9 cellular contexts compared by ENCODE assay signal in genomic region chr6:109478848-109479624, GRCh38. TPM values are rescaled to one million over a fixed set of nuclear protein-coding genes. Genes with fewer than 3 reads are reported as not detected.
DNase-seq lines count a peak whose midpoint lies in the region; ATAC-seq and TF ChIP-seq lines count a peak whose summit lies in the region.
"Had no signal": no experiment of that assay in that cellular context is flagged by ENCODE, and none has a peak within 500 bp of the region (broad histone marks: within the 10 kb centered on the region; RNA-seq: fewer than 3 reads in every experiment).

No MANE protein-coding gene starts in this region.

- H3K27ac ChIP-seq in OCI-LY1 (ENCODE audit: low read depth, low read length, poor library complexity, severe bottlenecking) = peak overlapping the region; percentile 80
- no peak overlapping the region for H3K27ac ChIP-seq in colonic mucosa

- DNase-seq in EH (ENCODE audit: low read depth) (peak; percentile 36), colonic mucosa (no peak), NCI-H2171 treated with DMSO at 0.1 percent for 48 hours (lab: John Stamatoyannopoulos, UW) (no peak), posterior vena cava (ENCODE audit: low spot score) (no peak)
- DNase-seq in natural killer cell treated with Interleukin-12 subunit alpha and Interleukin-12 subunit beta and Interleukin-15 and Interleukin-18, amount 100 ng/mL, for 72 hours (ENCODE audit: low spot score) = no peak
- no peak for DNase-seq in NK-92 treated with Interleukin-12 subunit alpha and Interleukin-12 subunit beta, amount 100 ng/mL, for 24 hours (lab: John Stamatoyannopoulos, UW)
- DNase-seq: NCI-H774 had no signal

- H2AFZ ChIP-seq in OCI-LY1 (ENCODE audit: low read length) = no peak overlapping the region

- H3K36me3 Mint-ChIP-seq in natural killer cell treated with Interleukin-12 subunit alpha and Interleukin-12 subunit beta and Interleukin-15 and Interleukin-18, amount 100 ng/mL, for 72 hours = peaks cover 37% of the 10 kb centered on the region

- H3K27me3 ChIP-seq in OCI-LY1 (ENCODE audit: insufficient read depth, low read length) (no peaks in the 10 kb centered on the region), colonic mucosa (no peaks in the 10 kb centered on the region)

- H3K4me1 Mint-ChIP-seq in natural killer cell treated with Interleukin-12 subunit alpha and Interleukin-12 subunit beta and Interleukin-15 and Interleukin-18, amount 100 ng/mL, for 72 hours (ENCODE audit: low read depth in 2 of 2) = peaks cover 48 to 55% of the 10 kb centered on the region in 2 donors

- H3K27me3 Mint-ChIP-seq in natural killer cell treated with Interleukin-12 subunit alpha and Interleukin-12 subunit beta and Interleukin-15 and Interleukin-18, amount 100 ng/mL, for 72 hours = no peaks in the 10 kb centered on the region

- H4K20me1 ChIP-seq in OCI-LY1 (ENCODE audit: insufficient read depth, low read length) = no peaks in the 10 kb centered on the region

- intact Hi-C loops in colonic mucosa (cut with DNase I) (no loop called here), posterior vena cava (cut with DNase I) (no loop called here)

- H3K4me3 ChIP-seq in OCI-LY1 (ENCODE audit: low read depth, low read length, poor library complexity, severe bottlenecking) = peak overlapping the region; percentile 95
- H3K4me3 ChIP-seq in colonic mucosa = peak overlapping the region; percentile 10

- H3K4me2 ChIP-seq in OCI-LY1 (ENCODE audit: low read length) = peak overlapping the region; percentile 98

- no peak for ATAC-seq in natural killer cell treated with Interleukin-12 subunit alpha and Interleukin-12 subunit beta and Interleukin-15 and Interleukin-18, amount 100 ng/mL, for 72 hours
- ATAC-seq in HG03354 (IDR thresholded peaks at IDR 0.05; ENCODE audit: poor library complexity, severe bottlenecking, unreplicated experiment) = no peak

- H3K27ac Mint-ChIP-seq in natural killer cell treated with Interleukin-12 subunit alpha and Interleukin-12 subunit beta and Interleukin-15 and Interleukin-18, amount 100 ng/mL, for 72 hours = peak overlapping the region; percentile 40 to 77

- H3K36me3 ChIP-seq in OCI-LY1 (ENCODE audit: insufficient read depth, low read length) (peaks cover 73% of the 10 kb centered on the region), colonic mucosa (peaks cover 7% of the 10 kb centered on the region)

- no peaks in the 10 kb centered on the region for H3K9me3 ChIP-seq in OCI-LY1 (ENCODE audit: low read length)
- no peaks in the 10 kb centered on the region for H3K9me3 ChIP-seq in colonic mucosa

- no peaks in the 10 kb centered on the region for H3F3A ChIP-seq in OCI-LY1 (ENCODE audit: insufficient read depth, low read length)

- TF ChIP-seq CTCF in OCI-LY1 (IDR thresholded peaks at IDR 0.05; ENCODE audit: low read length) (no peak), colonic mucosa (IDR thresholded peaks at IDR 0.05) (no peak)

- peaks cover 62% of the 10 kb centered on the region for H3K79me2 ChIP-seq in OCI-LY1 (ENCODE audit: insufficient read depth, low read length)

- no peaks in the 10 kb centered on the region for H3K9me2 ChIP-seq in OCI-LY1 (ENCODE audit: low read depth, low read length)

- H3K9ac ChIP-seq in OCI-LY1 (ENCODE audit: low read length) (peak overlapping the region; percentile 64), colonic mucosa (ENCODE audit: low read depth in 2 of 2, low read length in 2 of 2) (peak overlapping the region in 1 of 2 donors; percentile 26)

- peak overlapping the region; percentile 97 for H3K4me3 Mint-ChIP-seq in natural killer cell treated with Interleukin-12 subunit alpha and Interleukin-12 subunit beta and Interleukin-15 and Interleukin-18, amount 100 ng/mL, for 72 hours

- no peaks in the 10 kb centered on the region for H3K9me3 Mint-ChIP-seq in natural killer cell treated with Interleukin-12 subunit alpha and Interleukin-12 subunit beta and Interleukin-15 and Interleukin-18, amount 100 ng/mL, for 72 hours

- H3K4me1 ChIP-seq in OCI-LY1 (ENCODE audit: insufficient read depth, low read length, severe bottlenecking) (peaks cover 59% of the 10 kb centered on the region), colonic mucosa (peaks cover 5% of the 10 kb centered on the region)

RNA-seq across cellular contexts. Expression of gene ZBTB24, which starts 4.0 kb away (rescaled TPM):
- total RNA-seq in colonic mucosa = 1 to 10 TPM; 5.4 to 7.6 TPM
- total RNA-seq in natural killer cell treated with Interleukin-12 subunit alpha and Interleukin-12 subunit beta and Interleukin-15 and Interleukin-18, amount 100 ng/mL, for 72 hours = 1 to 10 TPM; 9.8 to 9.9 TPM
- 1 to 10 TPM; 5.5 to 5.8 TPM for total RNA-seq in posterior vena cava

RNA-seq across cellular contexts. Expression of gene MICAL1, which starts 23.5 kb away (rescaled TPM):
- 10 to 100 TPM; 45.3 to 55.9 TPM for total RNA-seq in colonic mucosa
- 10 to 100 TPM; 18.9 to 29.0 TPM for total RNA-seq in natural killer cell treated with Interleukin-12 subunit alpha and Interleukin-12 subunit beta and Interleukin-15 and Interleukin-18, amount 100 ng/mL, for 72 hours
- 10 to 100 TPM; 53.0 to 53.2 TPM for total RNA-seq in posterior vena cava

RNA-seq across cellular contexts. Expression of gene SMPD2, which starts 38.5 kb away (rescaled TPM):
- total RNA-seq in colonic mucosa = 10 to 100 TPM; 21.9 to 27.5 TPM
- 10 to 100 TPM; 10.3 to 11.4 TPM for total RNA-seq in natural killer cell treated with Interleukin-12 subunit alpha and Interleukin-12 subunit beta and Interleukin-15 and Interleukin-18, amount 100 ng/mL, for 72 hours
- total RNA-seq in posterior vena cava = 1 to 10 TPM; 4.2 to 6.7 TPM

RNA-seq across cellular contexts. Expression of gene PPIL6, which starts 38.6 kb away (rescaled TPM):
- total RNA-seq in colonic mucosa (1 to 10 TPM in 1 of 2 donors, under 1 TPM in 1; 0.91 to 1.5 TPM), posterior vena cava (1 to 10 TPM; 1.2 to 1.9 TPM)
- total RNA-seq in natural killer cell treated with Interleukin-12 subunit alpha and Interleukin-12 subunit beta and Interleukin-15 and Interleukin-18, amount 100 ng/mL, for 72 hours = not detected
